In genomic region chr11:23406131-23406819, GRCh38 we compare ENCODE assay signal across 1 cellular context.
TF ChIP-seq lines count a peak whose summit lies in the region.

No MANE protein-coding gene starts in this region.

TF ChIP-seq in WTC11, 78 proteins besides CTCF, POLR2A, EP300 and RAD21 (continued from another document):
- TF ChIP-seq ZMAT4 (CRISPR knock-in tag; IDR thresholded peaks at IDR 0.05) = no peak
